9 cellular contexts compared by ENCODE assay signal in genomic region chr14:68245146-68246073, GRCh38.
DNase-seq lines count a peak whose midpoint lies in the region; ATAC-seq and TF ChIP-seq lines count a peak whose summit lies in the region.
"Had no signal": no experiment of that assay in that cellular context is flagged by ENCODE, and none has a peak within 500 bp of the region (broad histone marks: within the 10 kb centered on the region; RNA-seq: fewer than 3 reads in every experiment).

No MANE protein-coding gene starts in this region.

- H3K4me3 ChIP-seq in astrocyte of the spinal cord (ENCODE audit: low read depth, low read length) (no peak overlapping the region), subcutaneous abdominal adipose tissue (ENCODE audit: low read depth in 1 of 5, low read length in 5 of 5) (peak overlapping the region in 1 of 5 donors; percentile 49)

- no peak for TF ChIP-seq CTCF in astrocyte of the spinal cord (IDR thresholded peaks at IDR 0.05; ENCODE audit: low read depth, low read length)

- POLR2A ChIA-PET in activated CD4-positive, alpha-beta T cell treated with anti-CD3 and anti-CD28 coated beads, Interleukin-2, amount 10 ng/mL, durations not matched to agents 7 days and 5 days (lab: Charles Lee): no interaction called here

- no peaks in the 10 kb centered on the region for H3K9me3 ChIP-seq in subcutaneous abdominal adipose tissue (ENCODE audit: control insufficient read depth in 5 of 5, low read length in 5 of 5)

- in situ Hi-C loops in astrocyte of the spinal cord (cut with HindIII; ENCODE audit: low sequenced_read_pairs): no loop called here

- no peaks in the 10 kb centered on the region for H3K27me3 Mint-ChIP-seq in activated CD4-positive, alpha-beta T cell treated with anti-CD3 and anti-CD28 coated beads, Interleukin-2, amount 10 ng/mL, durations not matched to agents 7 days and 5 days

- peaks cover 7 to 78% (median 66%) of the 10 kb centered on the region in 5 donors for H3K4me1 ChIP-seq in subcutaneous abdominal adipose tissue (ENCODE audit: control insufficient read depth in 5 of 5, insufficient read depth in 5 of 5, low read length in 5 of 5)

- no peaks in the 10 kb centered on the region for H3K36me3 Mint-ChIP-seq in activated CD4-positive, alpha-beta T cell treated with anti-CD3 and anti-CD28 coated beads, Interleukin-2, amount 10 ng/mL, durations not matched to agents 7 days and 5 days (ENCODE audit: low read depth)

- no peaks in the 10 kb centered on the region for H3K36me3 ChIP-seq in subcutaneous abdominal adipose tissue (ENCODE audit: control insufficient read depth in 5 of 5, insufficient read depth in 5 of 5, low read length in 5 of 5)

- CTCF ChIA-PET in activated CD4-positive, alpha-beta T cell treated with anti-CD3 and anti-CD28 coated beads, Interleukin-2, amount 10 ng/mL, durations not matched to agents 7 days and 5 days (lab: Charles Lee): interaction anchor here (1.1 to 9.9 kb wide), 4 partner anchors 13 to 598 kb away, joined by 3 to 65 read pairs (median 3); no protein-coding TSS in a partner anchor

- H3K27me3 ChIP-seq in subcutaneous abdominal adipose tissue (ENCODE audit: control insufficient read depth in 5 of 5, insufficient read depth in 4 of 5, low read length in 5 of 5): no peaks in the 10 kb centered on the region

- ATAC-seq in HG03520 (IDR thresholded peaks at IDR 0.05; ENCODE audit: unreplicated experiment) (no peak), GM21447 (IDR thresholded peaks at IDR 0.05; ENCODE audit: unreplicated experiment) (no peak)

- peak overlapping the region; percentile 77 for H3K27ac ChIP-seq in subcutaneous abdominal adipose tissue (ENCODE audit: low read depth, low read length)

- H3K4me1 Mint-ChIP-seq in activated CD4-positive, alpha-beta T cell treated with anti-CD3 and anti-CD28 coated beads, Interleukin-2, amount 10 ng/mL, durations not matched to agents 7 days and 5 days: peaks cover 24% of the 10 kb centered on the region

- H3K27ac Mint-ChIP-seq in activated CD4-positive, alpha-beta T cell treated with anti-CD3 and anti-CD28 coated beads, Interleukin-2, amount 10 ng/mL, durations not matched to agents 7 days and 5 days: no peak overlapping the region

- H3K4me3 Mint-ChIP-seq in activated CD4-positive, alpha-beta T cell treated with anti-CD3 and anti-CD28 coated beads, Interleukin-2, amount 10 ng/mL, durations not matched to agents 7 days and 5 days: no peak overlapping the region

- H3K9ac ChIP-seq in subcutaneous abdominal adipose tissue (ENCODE audit: low read length in 5 of 5): peak overlapping the region in 3 of 5 donors; percentile 0 to 56 (median 43)

- H3K9me3 Mint-ChIP-seq in activated CD4-positive, alpha-beta T cell treated with anti-CD3 and anti-CD28 coated beads, Interleukin-2, amount 10 ng/mL, durations not matched to agents 7 days and 5 days: no peaks in the 10 kb centered on the region

- DNase-seq in LHCN-M2 (ENCODE audit: low read depth) (peak; percentile 81), astrocyte of the spinal cord (ENCODE audit: low read depth, low spot score) (peak; percentile 59), iris pigment epithelial cell (ENCODE audit: low read depth) (peak; percentile 89), DMS153 (lab: John Stamatoyannopoulos, UW) (no peak)
- DNase-seq in activated CD4-positive, alpha-beta T cell treated with anti-CD3 and anti-CD28 coated beads, Interleukin-2, amount 10 ng/mL, durations not matched to agents 7 days and 5 days: no peak
- DNase-seq: activated naive CD4-positive, alpha-beta T cell had no signal

Comparison
In these comparisons a context has a peak if more than half of its experiments do, and no peak if none do; other contexts are left out.
1. DNase-seq: peak in LHCN-M2 (single experiment), astrocyte of the spinal cord (single experiment) and iris pigment epithelial cell (single experiment); none in DMS153 (single experiment) and activated CD4-positive, alpha-beta T cell treated with anti-CD3 and anti-CD28 coated beads, Interleukin-2, amount 10 ng/mL, durations not matched to agents 7 days and 5 days (single experiment).